In the genomic region with DNA sequence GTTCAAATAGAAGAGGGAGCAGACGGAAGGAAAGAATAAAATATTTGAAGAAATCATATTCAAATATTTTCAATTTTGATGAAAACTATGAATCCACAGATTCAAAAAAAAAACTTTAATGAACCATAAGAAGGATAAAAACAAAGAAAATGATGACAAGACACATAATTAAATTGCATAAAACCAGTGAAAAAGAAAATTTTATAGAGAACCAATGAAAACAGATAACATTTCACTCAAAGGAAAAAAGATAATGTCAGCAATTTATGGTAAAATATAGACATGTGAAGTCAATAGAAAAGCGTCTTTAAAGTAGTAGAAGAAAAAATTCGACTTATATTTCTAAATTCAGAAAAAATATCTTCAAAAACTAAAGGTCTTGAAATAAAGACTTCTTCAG, we compare ENCODE assay signal across 21 cellular contexts.
DNase-seq lines count a peak whose midpoint lies in the region; ATAC-seq, FAIRE-seq and TF ChIP-seq lines count a peak whose summit lies in the region.
"Had no signal": no experiment of that assay in that cellular context is flagged by ENCODE, and none has a peak within 500 bp of the region (broad histone marks: within the 10 kb centered on the region; RNA-seq: fewer than 3 reads in every experiment).

No MANE protein-coding gene starts in this region.

- H3F3A ChIP-seq in OCI-LY1 (ENCODE audit: insufficient read depth, low read length): peaks cover 4% of the 10 kb centered on the region; the same call in 1 of the 2 replicates

- H3K9me3 ChIP-seq in HepG2 (ENCODE audit: low read length) (no peaks in the 10 kb centered on the region), right lobe of liver (no peaks in the 10 kb centered on the region), OCI-LY1 (ENCODE audit: low read length) (no peaks in the 10 kb centered on the region)
- H3K9me3 ChIP-seq: BE2C, BLaER1 had no signal

- no peaks in the 10 kb centered on the region for H3K27me3 ChIP-seq in HepG2 (ENCODE audit: control insufficient read depth in 1 of 2, insufficient read depth in 2 of 2, low read length in 2 of 2)
- no peaks in the 10 kb centered on the region for H3K27me3 ChIP-seq in right lobe of liver
- no peaks in the 10 kb centered on the region for H3K27me3 ChIP-seq in OCI-LY1 (ENCODE audit: insufficient read depth, low read length)
- H3K27me3 ChIP-seq: BE2C, BLaER1 had no signal

- H3K9ac ChIP-seq in HepG2 (ENCODE audit: insufficient read depth, low read depth, low read length): no peak overlapping the region
- no peak overlapping the region for H3K9ac ChIP-seq in OCI-LY1 (ENCODE audit: low read length)
- H3K9ac ChIP-seq: BLaER1 had no signal

- FAIRE-seq in HepG2 (lab: Jason Lieb, UNC): no peak
- FAIRE-seq in endometrium (lab: Jason Lieb, UNC): peak; percentile 21
- FAIRE-seq: GM12891, GM19239 had no signal

- no peaks in the 10 kb centered on the region for H3K79me2 ChIP-seq in HepG2 (ENCODE audit: insufficient read depth, low read length)
- no peaks in the 10 kb centered on the region for H3K79me2 ChIP-seq in OCI-LY1 (ENCODE audit: insufficient read depth, low read length)

- no peaks in the 10 kb centered on the region for H3K36me3 ChIP-seq in HepG2 (replicated peaks in 1 of 2; ENCODE audit: control insufficient read depth in 1 of 2, insufficient read depth in 2 of 2, low read length in 2 of 2)
- no peaks in the 10 kb centered on the region for H3K36me3 ChIP-seq in right lobe of liver
- no peaks in the 10 kb centered on the region for H3K36me3 ChIP-seq in OCI-LY1 (ENCODE audit: insufficient read depth, low read length)
- H3K36me3 ChIP-seq: BE2C, BLaER1 had no signal

- no peak for TF ChIP-seq EP300 in HepG2 (IDR thresholded peaks at IDR 0.05; ENCODE audit: low read depth in 2 of 2, low read length in 2 of 2)
- no peak for TF ChIP-seq EP300 in HepG2 (CRISPR knock-in tag; IDR thresholded peaks at IDR 0.05; ENCODE audit: borderline replicate concordance)

- no peak overlapping the region for H3K27ac ChIP-seq in HepG2 (ENCODE audit: extremely low read length, insufficient read depth, low read length)
- H3K27ac ChIP-seq in right lobe of liver: no peak overlapping the region
- no peak overlapping the region for H3K27ac ChIP-seq in OCI-LY1 (ENCODE audit: low read depth, low read length, poor library complexity, severe bottlenecking)
- H3K27ac ChIP-seq: 22Rv1, BLaER1 had no signal

- H3K9me2 ChIP-seq in OCI-LY1 (ENCODE audit: low read depth, low read length): no peaks in the 10 kb centered on the region

- intact Hi-C loops in HepG2 (cut with micrococcal nuclease; ENCODE audit: unreplicated experiment) (no loop called here), right lobe of liver (cut with DNase I) (no loop called here)

- ATAC-seq in HepG2 (no peak), right lobe of liver (no peak), HG03159 (IDR thresholded peaks at IDR 0.05; ENCODE audit: unreplicated experiment) (no peak), GM21526 (IDR thresholded peaks at IDR 0.05; ENCODE audit: low FRiP score, unreplicated experiment) (no peak)

- no TSS peak for BruUV-seq in HepG2 (replicated peaks; lab: Mats Ljungman, UMichigan)

- DNase-seq in HepG2 (ENCODE audit: low spot score): no peak
- DNase-seq in right lobe of liver: no peak
- no peak for DNase-seq in islet precursor cell
- DNase-seq: ACHN; BE2C; C1 segment of cervical spinal cord; CD4-positive, alpha-beta memory T cell; CD4-positive, CD25-positive, alpha-beta regulatory T cell; CD8-positive, alpha-beta memory T cell; COR-L47; DMS 273 treated with DMSO at 0.1 percent for 48 hours; DMS79 treated with DMSO at 0.1 percent for 48 hours; GF-D8 had no signal

- 3% methylated on average over 3 of the region's 3 CpGs for WGBS in HepG2 (ENCODE audit: low lambda C conversion rate)
- 38% methylated on average over 3 of the region's 3 CpGs for WGBS in right lobe of liver (ENCODE audit: insufficient coverage, low coverage, low lambda C conversion rate, missing lambda C conversion rate)

- no peak overlapping the region for H3K4me2 ChIP-seq in HepG2 (ENCODE audit: low read depth, low read length)
- H3K4me2 ChIP-seq in OCI-LY1 (ENCODE audit: low read length): no peak overlapping the region
- H3K4me2 ChIP-seq: BLaER1 had no signal

- TF ChIP-seq CTCF in HepG2 (CRISPR knock-in tag; IDR thresholded peaks at IDR 0.05) (no peak), right lobe of liver (IDR thresholded peaks at IDR 0.05) (no peak), OCI-LY1 (IDR thresholded peaks at IDR 0.05; ENCODE audit: low read length) (no peak)

- CTCF ChIA-PET in HepG2 (lab: Yijun Ruan, JAX; ENCODE audit: low intra/inter-chr PET ratio, low total read pairs): no interaction called here

- no peak for TF ChIP-seq POLR2A in HepG2 (IDR thresholded peaks at IDR 0.05; ENCODE audit: insufficient read depth in 1 of 2, low read depth in 2 of 2, low read length in 2 of 2)
- no peak for TF ChIP-seq POLR2A in right lobe of liver (IDR thresholded peaks at IDR 0.05)

- H3K4me3 ChIP-seq in HepG2 (replicated peaks in 1 of 3; ENCODE audit: insufficient read depth in 1 of 3, low read depth in 2 of 3, low read length in 3 of 3) (no peak overlapping the region), right lobe of liver (no peak overlapping the region), OCI-LY1 (ENCODE audit: low read depth, low read length, poor library complexity, severe bottlenecking) (no peak overlapping the region)
- H3K4me3 ChIP-seq: BLaER1 had no signal

- no peaks in the 10 kb centered on the region for H4K20me1 ChIP-seq in HepG2 (ENCODE audit: insufficient read depth, low read length)
- H4K20me1 ChIP-seq in OCI-LY1 (ENCODE audit: insufficient read depth, low read length): no peaks in the 10 kb centered on the region
- H4K20me1 ChIP-seq: BLaER1 had no signal

- POLR2A ChIA-PET in HepG2 (lab: Yijun Ruan, JAX): no interaction called here

- H2AFZ ChIP-seq in HepG2 (ENCODE audit: low read length) (no peak overlapping the region), OCI-LY1 (ENCODE audit: low read length) (peak overlapping the region; percentile 34; the same call in 1 of the 2 replicates)

- TF ChIP-seq RAD21 in HepG2 (CRISPR knock-in tag; IDR thresholded peaks at IDR 0.05): no peak

- in situ Hi-C loops in HepG2 (cut with HindIII; ENCODE audit: extremely low pct_ligation_motif_present, low pct_unique_long_range_greater_than_20kb): no loop called here

- H3K4me1 ChIP-seq in HepG2 (ENCODE audit: insufficient read depth, low read length): no peaks in the 10 kb centered on the region
- no peaks in the 10 kb centered on the region for H3K4me1 ChIP-seq in right lobe of liver
- peaks cover 5% of the 10 kb centered on the region for H3K4me1 ChIP-seq in OCI-LY1 (ENCODE audit: insufficient read depth, low read length, severe bottlenecking)
- H3K4me1 ChIP-seq: BE2C, BLaER1 had no signal

TF ChIP-seq in HepG2, 621 proteins besides CTCF, POLR2A, EP300 and RAD21:
- peak; percentile 55 to 83 for TF ChIP-seq MAFK (conservative IDR thresholded peaks at IDR 0.05 in 1 of 2, IDR thresholded peaks at IDR 0.05 in 1 of 2; ENCODE audit: low read length in 2 of 2)
- no peak for TF ChIP-seq SP2 (CRISPR knock-in tag; IDR thresholded peaks at IDR 0.05)
- peak; percentile 67; the same call in 1 of the 2 replicates for TF ChIP-seq MAFF (IDR thresholded peaks at IDR 0.05; ENCODE audit: low read depth, low read length)
